ENCODE assay signal across 9 cellular contexts in the genomic region with DNA sequence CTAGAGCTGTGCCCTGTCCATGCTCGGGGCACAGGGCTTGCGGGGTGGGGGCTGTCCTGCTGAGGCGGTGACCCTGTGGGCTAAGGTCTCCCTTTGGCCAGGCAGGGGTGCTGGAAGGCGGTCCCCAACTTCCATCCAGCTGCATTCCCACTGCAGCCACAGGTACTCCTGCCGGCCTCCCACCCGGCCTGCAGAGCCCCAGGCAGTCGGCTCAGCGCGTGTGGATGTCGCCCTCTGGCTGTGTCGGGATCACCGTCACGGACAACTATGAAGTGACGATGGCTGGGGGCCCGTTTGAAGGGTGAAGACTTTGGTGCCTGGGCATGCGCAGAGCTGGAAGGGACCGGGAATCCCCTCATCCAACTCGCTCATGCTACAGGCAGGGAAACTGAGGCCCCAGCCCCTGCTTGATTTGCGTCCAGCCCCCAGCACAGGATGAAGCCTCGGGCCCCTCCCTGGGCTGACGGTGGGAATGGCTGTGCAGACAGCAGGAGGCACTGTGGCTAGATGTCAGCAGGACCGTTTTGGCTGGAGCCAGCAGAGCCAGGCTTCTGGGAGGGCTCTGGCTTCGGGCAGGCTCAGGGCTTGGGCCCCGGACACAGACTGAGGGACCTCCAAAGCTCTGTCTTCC. TPM values are rescaled to one million over a fixed set of nuclear protein-coding genes. Genes with fewer than 3 reads are reported as not detected.
DNase-seq lines count a peak whose midpoint lies in the region; ATAC-seq and TF ChIP-seq lines count a peak whose summit lies in the region.
"Had no signal": no experiment of that assay in that cellular context is flagged by ENCODE, and none has a peak within 500 bp of the region (broad histone marks: within the 10 kb centered on the region; RNA-seq: fewer than 3 reads in every experiment).

No MANE protein-coding gene starts in this region.

- H3K9me3 ChIP-seq in DOHH2 (ENCODE audit: control insufficient read depth, insufficient read depth, low read length) (no peaks in the 10 kb centered on the region), parathyroid adenoma (ENCODE audit: control insufficient read depth, low read length) (no peaks in the 10 kb centered on the region)

- no peaks in the 10 kb centered on the region for H4K20me1 ChIP-seq in DOHH2 (ENCODE audit: control insufficient read depth, insufficient read depth, low read depth, low read length)

- H3K27me3 ChIP-seq in DOHH2 (ENCODE audit: control insufficient read depth, low read length) (no peaks in the 10 kb centered on the region), foreskin keratinocyte (no peaks in the 10 kb centered on the region), parathyroid adenoma (ENCODE audit: control insufficient read depth, insufficient read depth, low read length) (no peaks in the 10 kb centered on the region)

- H3K9me2 ChIP-seq in DOHH2 (replicated peaks; ENCODE audit: control insufficient read depth, low read length): no peaks in the 10 kb centered on the region

- no peaks in the 10 kb centered on the region for H3F3A ChIP-seq in DOHH2 (ENCODE audit: control insufficient read depth, insufficient read depth)

- no peak overlapping the region for H3K4me2 ChIP-seq in DOHH2 (ENCODE audit: low read length)
- no peak overlapping the region for H3K4me2 ChIP-seq in parathyroid adenoma (ENCODE audit: low read length)

- DNase-seq in OCI-M1 (lab: John Stamatoyannopoulos, UW) (peak; percentile 22), foreskin keratinocyte (no peak), cortex of kidney (lab: John Stamatoyannopoulos, UW) (no peak), RKO (ENCODE audit: low spot score) (no peak)
- DNase-seq in activated CD4-positive, CD25-positive, alpha-beta regulatory T cell (lab: John Stamatoyannopoulos, UW): no peak
- DNase-seq: activated naive CD4-positive, alpha-beta T cell had no signal

- no peak overlapping the region for H3K9ac ChIP-seq in parathyroid adenoma

- H3K4me3 ChIP-seq in DOHH2 (ENCODE audit: low read length): no peak overlapping the region
- H3K4me3 ChIP-seq in parathyroid adenoma (ENCODE audit: low read depth, low read length): no peak overlapping the region

- H3K79me2 ChIP-seq in DOHH2 (ENCODE audit: control insufficient read depth, low read length): no peaks in the 10 kb centered on the region
- no peaks in the 10 kb centered on the region for H3K79me2 ChIP-seq in parathyroid adenoma

- peaks cover 8% of the 10 kb centered on the region; the same call in 1 of the 2 replicates for H3K4me1 ChIP-seq in DOHH2 (ENCODE audit: control insufficient read depth, low read length)
- H3K4me1 ChIP-seq in foreskin keratinocyte: peaks cover 12% of the 10 kb centered on the region
- H3K4me1 ChIP-seq in parathyroid adenoma: peaks cover 11% of the 10 kb centered on the region

- TF ChIP-seq CTCF in DOHH2 (IDR thresholded peaks at IDR 0.05; ENCODE audit: low read depth, low read length, poor library complexity, severe bottlenecking) (peak; percentile 58), foreskin keratinocyte (conservative IDR thresholded peaks at IDR 0.05) (peak; percentile 31), parathyroid adenoma (IDR thresholded peaks at IDR 0.05) (no peak)

- ATAC-seq in foreskin keratinocyte (no peak), HG02981 (IDR thresholded peaks at IDR 0.05; ENCODE audit: unreplicated experiment) (no peak)

- H3K36me3 ChIP-seq in DOHH2 (ENCODE audit: control insufficient read depth, low read length) (no peaks in the 10 kb centered on the region), parathyroid adenoma (ENCODE audit: control insufficient read depth, insufficient read depth, low read length) (no peaks in the 10 kb centered on the region)

- no peak overlapping the region for H3K27ac ChIP-seq in DOHH2 (ENCODE audit: low read depth, low read length)
- no peak overlapping the region for H3K27ac ChIP-seq in foreskin keratinocyte
- H3K27ac ChIP-seq in parathyroid adenoma: no peak overlapping the region

- peak overlapping the region; percentile 3 for H2AFZ ChIP-seq in parathyroid adenoma

RNA-seq across cellular contexts. Expression of gene TMEM184A, which starts 2.3 kb away (rescaled TPM):
- total RNA-seq in foreskin keratinocyte: 1.1 and 1.4 TPM in 2 replicates
- polyA plus RNA-seq in foreskin keratinocyte: 1.2 and 1.3 TPM in 2 replicates

RNA-seq across cellular contexts. Expression of gene PSMG3, which starts 11.5 kb away (rescaled TPM):
- total RNA-seq in foreskin keratinocyte: 56.4 and 59.7 TPM in 2 replicates
- 82.3 and 92.6 TPM in 2 replicates for polyA plus RNA-seq in foreskin keratinocyte

RNA-seq across cellular contexts. Expression of gene MAFK, which starts 27.8 kb away (rescaled TPM):
- 9.5 and 9.6 TPM in 2 replicates for total RNA-seq in foreskin keratinocyte
- 7.4 and 7.9 TPM in 2 replicates for polyA plus RNA-seq in foreskin keratinocyte

RNA-seq across cellular contexts. Expression of gene INTS1, which starts 54.1 kb away (rescaled TPM):
- total RNA-seq in foreskin keratinocyte: 57.2 and 58.9 TPM in 2 replicates
- polyA plus RNA-seq in foreskin keratinocyte: 49.1 and 50.1 TPM in 2 replicates
